Comparison of ENCODE assay signal across 15 cellular contexts in the genomic region with DNA sequence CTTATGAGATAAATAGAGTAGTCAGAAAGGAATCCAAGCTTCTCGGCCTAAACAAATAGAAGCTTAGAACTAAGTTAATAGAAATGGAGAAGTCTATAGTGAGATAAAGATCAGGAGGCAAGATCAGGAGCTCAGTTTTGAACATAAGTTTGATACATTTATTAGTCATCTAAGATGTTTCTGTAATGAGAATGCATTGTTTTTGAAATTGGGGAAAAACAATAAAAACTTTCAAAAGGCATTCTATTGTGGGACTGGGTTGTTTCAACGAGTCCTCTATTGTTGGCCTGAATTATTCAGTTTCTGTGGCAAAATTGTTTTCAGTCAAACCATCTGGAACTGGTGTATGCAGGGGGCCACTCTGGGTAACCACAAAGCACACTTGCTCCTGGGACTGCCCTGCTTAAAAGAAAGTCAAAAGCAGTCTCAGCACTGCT.
DNase-seq lines count a peak whose midpoint lies in the region; ATAC-seq, FAIRE-seq and TF ChIP-seq lines count a peak whose summit lies in the region.
"Had no signal": no experiment of that assay in that cellular context is flagged by ENCODE, and none has a peak within 500 bp of the region (broad histone marks: within the 10 kb centered on the region; RNA-seq: fewer than 3 reads in every experiment).

No MANE protein-coding gene starts in this region.

- H3K36me3 ChIP-seq in RWPE2 (ENCODE audit: low read depth): no peaks in the 10 kb centered on the region
- H3K36me3 ChIP-seq in ascending aorta: no peaks in the 10 kb centered on the region
- H3K36me3 ChIP-seq: colonic mucosa, right atrium auricular region had no signal

- H3K4me3 ChIP-seq in GM12865 (ENCODE audit: low read depth, low read length) (no peak overlapping the region), RWPE2 (ENCODE audit: severe bottlenecking) (no peak overlapping the region), ascending aorta (no peak overlapping the region)
- H3K4me3 ChIP-seq: colonic mucosa, right atrium auricular region had no signal

- no peak for FAIRE-seq in H54 (lab: Jason Lieb, UNC)
- FAIRE-seq: HTR-8/SVneo had no signal

- H3K27me3 ChIP-seq in RWPE2 (ENCODE audit: insufficient read depth, poor library complexity, severe bottlenecking): no peaks in the 10 kb centered on the region
- H3K27me3 ChIP-seq in ascending aorta: no peaks in the 10 kb centered on the region
- H3K27me3 ChIP-seq: colonic mucosa, right atrium auricular region had no signal

- H3K27ac ChIP-seq in RWPE2 (ENCODE audit: poor library complexity, severe bottlenecking) (no peak overlapping the region), ascending aorta (no peak overlapping the region)
- H3K27ac ChIP-seq: colonic mucosa, right atrium auricular region had no signal

- no peaks in the 10 kb centered on the region for H3K9me3 ChIP-seq in RWPE2 (ENCODE audit: severe bottlenecking)
- H3K9me3 ChIP-seq in ascending aorta: peaks cover 0 to 7% of the 10 kb centered on the region in 2 donors
- H3K9me3 ChIP-seq: colonic mucosa had no signal

- DNase-seq in GM12865 (ENCODE audit: low read depth) (peak; percentile 20), RWPE2 (ENCODE audit: low spot score) (no peak), ascending aorta (ENCODE audit: low spot score in 2 of 2) (no peak), H54 (ENCODE audit: insufficient read length, low spot score) (no peak), activated T-cell treated with anti-CD3 and anti-CD28 coated beads for 4 hours (no peak), H4 (ENCODE audit: low spot score) (no peak)
- DNase-seq: activated T-cell treated with anti-CD3 and anti-CD28 coated beads, Interleukin-2, amount 50 U/mL, for 4 hours; colonic mucosa; stimulated activated CD4-positive, alpha-beta T cell treated with anti-CD3 and anti-CD28 coated beads, Interleukin-4, amount 100 ng/mL, for 24 hours; T-cell had no signal

- intact Hi-C loops in ascending aorta (cut with DNase I): no loop called here

- ATAC-seq in GM19395 (IDR thresholded peaks at IDR 0.05; ENCODE audit: unreplicated experiment) (peak; percentile 90), HG02798 (IDR thresholded peaks at IDR 0.05; ENCODE audit: poor library complexity, unreplicated experiment) (peak; percentile 72), RWPE2 (ENCODE audit: low read depth) (peak; percentile 50)
- ATAC-seq: activated T-cell treated with anti-CD3 and anti-CD28 coated beads, Interleukin-2, amount 50 U/mL, for 4 hours; stimulated activated memory B cell treated with anti-CD40 and anti-IgM and Interleukin-4, amounts not matched to agents 10 μg/mL and 1 μg/mL and 100 μg/mL, for 72 hours; T-cell had no signal

- TF ChIP-seq POLR2A in H54 (IDR thresholded peaks at IDR 0.05; ENCODE audit: low read depth, low read length): no peak

- H3K4me1 ChIP-seq in RWPE2 (ENCODE audit: insufficient read depth, poor library complexity, severe bottlenecking) (no peaks in the 10 kb centered on the region), ascending aorta (no peaks in the 10 kb centered on the region)
- H3K4me1 ChIP-seq: colonic mucosa, right atrium auricular region had no signal

- TF ChIP-seq CTCF in GM12865 (IDR thresholded peaks at IDR 0.05; ENCODE audit: insufficient read depth, low read depth, low read length, missing control alignments): no peak
- no peak for TF ChIP-seq CTCF in RWPE2 (IDR thresholded peaks at IDR 0.05; ENCODE audit: poor library complexity, severe bottlenecking)
- TF ChIP-seq CTCF in ascending aorta (IDR thresholded peaks at IDR 0.05): no peak
